ENCODE assay signal across 10 cellular contexts in the genomic region with DNA sequence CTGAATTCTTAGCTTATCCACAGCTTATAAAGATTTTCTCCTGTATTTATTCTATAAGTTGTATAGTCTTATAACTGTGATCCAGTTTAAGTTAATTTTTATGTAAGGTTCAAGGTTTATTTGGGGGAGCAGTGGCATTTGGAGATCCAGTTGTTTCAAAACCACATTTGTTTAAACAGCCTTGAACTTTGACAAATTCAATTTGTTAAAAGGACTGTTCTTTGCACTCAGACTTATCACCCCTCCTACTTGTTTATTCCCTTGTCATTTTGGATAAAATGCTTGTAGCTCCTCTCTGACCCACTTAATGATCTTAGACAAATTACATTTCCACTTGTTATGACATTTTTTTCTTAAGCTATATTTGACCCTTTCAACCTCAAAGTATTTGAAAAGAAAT.
"Had no signal": no experiment of that assay in that cellular context is flagged by ENCODE, and none has a peak within 500 bp of the region (broad histone marks: within the 10 kb centered on the region; RNA-seq: fewer than 3 reads in every experiment).

No MANE protein-coding gene starts in this region.

- H3K27ac ChIP-seq: GM23248, HL-60 had no signal

- H3K9me3 ChIP-seq: HAP-1 had no signal

- DNase-seq: GM23248, GOT3, H7, HFFc6, IMR-90, KG1 had no signal

- H3K4me1 ChIP-seq: HAP-1 had no signal

- H3K4me3 ChIP-seq: GM23248, HAP-1, K562 had no signal

- H3K9ac ChIP-seq: GM23248 had no signal

- H2AFZ ChIP-seq: GM23248 had no signal

- H3K36me3 ChIP-seq: HAP-1 had no signal

- ATAC-seq: HCT116, K562 had no signal
